24 cellular contexts compared by ENCODE assay signal in the genomic region with DNA sequence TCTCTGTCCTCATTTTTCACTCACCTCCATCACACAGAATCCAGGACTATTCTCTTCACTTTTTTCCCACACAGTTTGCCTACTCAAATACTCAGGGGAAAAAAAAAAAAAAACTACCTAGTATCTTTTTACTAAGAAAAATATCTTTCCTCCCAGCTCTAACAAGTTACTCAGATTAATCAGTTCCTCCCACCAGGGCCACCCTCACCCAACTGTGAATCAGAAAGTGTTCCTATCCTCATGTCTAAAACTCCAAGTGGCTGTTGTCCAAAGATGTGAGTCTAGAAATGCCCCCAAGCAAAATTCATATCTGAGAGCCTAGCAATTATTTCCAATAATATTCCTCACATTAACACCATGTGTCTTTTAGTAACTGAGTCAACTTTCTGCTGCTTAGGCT.
"Had no signal": no experiment of that assay in that cellular context is flagged by ENCODE, and none has a peak within 500 bp of the region (broad histone marks: within the 10 kb centered on the region; RNA-seq: fewer than 3 reads in every experiment).

No MANE protein-coding gene starts in this region.

- H3K4me3 ChIP-seq: adrenal gland, body of pancreas, cardiac muscle cell, colonic mucosa had no signal

- H3K4me1 ChIP-seq: adrenal gland, body of pancreas, colonic mucosa had no signal

- H3K27me3 ChIP-seq: adrenal gland, body of pancreas, cardiac muscle cell, colonic mucosa had no signal

- ATAC-seq: activated CD4-positive, alpha-beta T cell treated with anti-CD3 and anti-CD28 coated beads for 36 hours; activated CD8-positive, alpha-beta T cell treated with anti-CD3 and anti-CD28 coated beads, Interleukin-2, amount 10 ng/mL, durations not matched to agents 7 days and 5 days; activated naive CD8-positive, alpha-beta T cell treated with anti-CD3 and anti-CD28 coated beads, Interleukin-2, amount 50 U/mL, for 24 hours; activated T-helper 17 cell treated with anti-CD3 and anti-CD28 coated beads, Interleukin-2, amount 50 U/mL, for 72 hours; body of pancreas; esophagus mucosa had no signal

- DNase-seq: activated CD4-positive, alpha-beta memory T cell treated with anti-CD3 and anti-CD28 coated beads for 36 hours; activated CD4-positive, alpha-beta T cell treated with anti-CD3 and anti-CD28 coated beads for 36 hours; activated CD4-positive, alpha-beta T cell treated with anti-CD3 and anti-CD28 coated beads, Interleukin-2, amount 10 ng/mL, durations not matched to agents 24 days and 14 days; activated CD4-positive, CD25-positive, alpha-beta regulatory T cell; activated CD4-positive, CD25-positive, alpha-beta regulatory T cell treated with anti-CD3 and anti-CD28 coated beads, Interleukin-2, amount 50 U/mL, for 72 hours; activated CD8-positive, alpha-beta memory T cell treated with anti-CD3 and anti-CD28 coated beads, Interleukin-2, amount 50 U/mL, for 48 hours; activated CD8-positive, alpha-beta T cell treated with anti-CD3 and anti-CD28 coated beads, Interleukin-2, amount 10 ng/mL, durations not matched to agents 7 days and 5 days; activated effector memory CD4-positive, alpha-beta T cell treated with Interleukin-2 at 50 U/mL for 16 hours; activated naive CD4-positive, alpha-beta T cell treated with anti-CD3 and anti-CD28 coated beads for 36 hours; activated naive CD8-positive, alpha-beta T cell treated with anti-CD3 and anti-CD28 coated beads for 36 hours; activated naive CD8-positive, alpha-beta T cell treated with anti-CD3 and anti-CD28 coated beads, Interleukin-2, amount 50 U/mL, for 24 hours; activated T-cell treated with anti-CD3 and anti-CD28 coated beads for 4 hours; activated T-cell treated with anti-CD3 and anti-CD28 coated beads, Interleukin-2, amount 50 U/mL, for 24 hours; adrenal gland; aorta; body of pancreas; central memory CD4-positive, alpha-beta T cell; cerebellar nuclear complex; colonic mucosa; effector CD8-positive, alpha-beta T cell; T-helper 2 cell had no signal

- H3K36me3 ChIP-seq: adrenal gland, cardiac muscle cell, colonic mucosa had no signal

- H3K27ac ChIP-seq: adrenal gland, body of pancreas, cardiac muscle cell, colonic mucosa had no signal

- H3K9me3 ChIP-seq: adrenal gland, body of pancreas, colonic mucosa had no signal
